In the genomic region with DNA sequence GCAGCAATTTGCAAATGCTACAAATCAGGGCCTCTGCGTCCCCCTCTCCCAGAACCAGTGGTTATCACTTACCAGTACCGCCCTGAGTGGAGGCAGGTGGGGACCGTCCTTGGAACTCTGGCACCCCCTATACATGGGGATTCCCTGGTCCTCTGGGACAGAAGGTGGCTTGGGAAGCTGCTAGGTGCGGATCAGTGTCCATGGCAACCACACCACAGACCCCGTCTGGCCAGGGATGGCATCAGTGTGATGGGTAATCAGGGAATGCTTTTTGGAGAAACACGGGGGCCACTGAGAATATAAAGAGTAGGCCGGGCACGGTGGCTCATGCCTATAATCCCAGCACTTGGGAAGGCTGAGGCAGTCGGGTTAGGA, we compare ENCODE assay signal across 15 cellular contexts.
A peak's percentile ranks its signal among the peaks of the same experiment; 100 is the strongest.
DNase-seq lines count a peak whose midpoint lies in the region; ATAC-seq and TF ChIP-seq lines count a peak whose summit lies in the region.
"Had no signal": no experiment of that assay in that cellular context is flagged by ENCODE, and none has a peak within 500 bp of the region (broad histone marks: within the 10 kb centered on the region; RNA-seq: fewer than 3 reads in every experiment).

No MANE protein-coding gene starts in this region.

- no peak overlapping the region for H3K9ac ChIP-seq in PC-3 (ENCODE audit: low read length)
- no peak overlapping the region for H3K9ac ChIP-seq in mesenchymal stem cell (ENCODE audit: low read length)
- H3K9ac ChIP-seq: KMS-11 had no signal

- CTCF ChIA-PET in PC-3 (lab: Charles Lee): interaction anchor here (1.0 to 1.3 kb wide), 2 partner anchors 40 to 199 kb away, joined by 3 read pairs; no protein-coding TSS in a partner anchor

- no peak overlapping the region for H4K8ac ChIP-seq in mesenchymal stem cell (ENCODE audit: low read length)

- no peak overlapping the region for H3K18ac ChIP-seq in mesenchymal stem cell (ENCODE audit: low read depth in 1 of 2, low read length in 2 of 2)

- no peak overlapping the region for H2BK120ac ChIP-seq in mesenchymal stem cell (ENCODE audit: low read depth, low read length)

- H3K4me3 ChIP-seq in PC-3 (ENCODE audit: low read length) (no peak overlapping the region), mesenchymal stem cell (ENCODE audit: insufficient read depth in 1 of 2, low read depth in 1 of 2, low read length in 2 of 2) (no peak overlapping the region), tibial artery (no peak overlapping the region)
- H3K4me3 ChIP-seq: MG63 had no signal

- H3K27me3 ChIP-seq in PC-3 (ENCODE audit: low read length) (no peaks in the 10 kb centered on the region), mesenchymal stem cell (ENCODE audit: control insufficient read depth in 1 of 2, insufficient read depth in 1 of 2, low read length in 2 of 2) (no peaks in the 10 kb centered on the region), tibial artery (no peaks in the 10 kb centered on the region)
- H3K27me3 ChIP-seq: MG63 had no signal

- H4K20me1 ChIP-seq in PC-3 (ENCODE audit: low read length): no peaks in the 10 kb centered on the region

- no peaks in the 10 kb centered on the region for H3K79me2 ChIP-seq in PC-3 (ENCODE audit: low read length)

- TF ChIP-seq CTCF in PC-3 (conservative IDR thresholded peaks at IDR 0.05; ENCODE audit: low read depth, low read length) (no peak), tibial artery (IDR thresholded peaks at IDR 0.05) (no peak)

- H4K91ac ChIP-seq in mesenchymal stem cell (ENCODE audit: low read length): peak overlapping the region; percentile 11

- H2BK15ac ChIP-seq in mesenchymal stem cell (ENCODE audit: low read depth, poor library complexity, severe bottlenecking): no peak overlapping the region

- ATAC-seq in left ventricle myocardium superior (no peak), PC-3 (no peak)

- H3K79me1 ChIP-seq in mesenchymal stem cell (replicated peaks; ENCODE audit: low read length, poor library complexity, severe bottlenecking): no peaks in the 10 kb centered on the region

- no peak overlapping the region for H2AK5ac ChIP-seq in mesenchymal stem cell (ENCODE audit: low read length, severe bottlenecking)

- peak overlapping the region; percentile 75 for H3K27ac ChIP-seq in PC-3 (ENCODE audit: low read length)
- no peak overlapping the region for H3K27ac ChIP-seq in mesenchymal stem cell (ENCODE audit: low read length, poor library complexity, severe bottlenecking)
- H3K27ac ChIP-seq in tibial artery: peak overlapping the region; percentile 85 to 87
- H3K27ac ChIP-seq: KMS-11 had no signal

- H3F3A ChIP-seq in PC-3 (ENCODE audit: low read length, unreplicated experiment): no peaks in the 10 kb centered on the region

- H3K4ac ChIP-seq in mesenchymal stem cell (ENCODE audit: low read depth in 1 of 2, low read length in 2 of 2): no peak overlapping the region

- H3K23ac ChIP-seq in mesenchymal stem cell (ENCODE audit: low read length in 2 of 2): no peak overlapping the region

- DNase-seq in left ventricle myocardium superior (peak; percentile 18), cardiac septum (ENCODE audit: low spot score) (no peak), PC-3 (no peak), mesenchymal stem cell (no peak), tibial artery (no peak), posterior vena cava (ENCODE audit: low spot score) (no peak)
- no peak for DNase-seq in activated effector memory CD4-positive, alpha-beta T cell treated with Interleukin-2 at 50 U/mL for 16 hours
- DNase-seq in activated CD8-positive, alpha-beta memory T cell treated with anti-CD3 and anti-CD28 coated beads, Interleukin-2, amount 50 U/mL, for 4 hours: no peak
- DNase-seq: CD8-positive, alpha-beta memory T cell; NCI-H1105; NCI-H187 treated with DMSO at 0.1 percent for 48 hours; NCI-H446 treated with DMSO at 0.1 percent for 48 hours; NCI-H748 treated with DMSO at 0.1 percent for 48 hours had no signal

- 92% methylated on average over 9 of the region's 9 CpGs for WGBS in mesenchymal stem cell

- intact Hi-C loops in left ventricle myocardium superior (cut with micrococcal nuclease) (no loop called here), cardiac septum (cut with DNase I) (loop anchor here (10.0 kb wide), 1 partner anchor 96 kb away; the partner anchor contains the start of gene RGS10), PC-3 (cut with micrococcal nuclease) (loop anchor here (5.0 kb wide), 1 partner anchor 252 kb away; no protein-coding TSS in a partner anchor), tibial artery (cut with DNase I; ENCODE audit: low total_unique reads) (no loop called here), posterior vena cava (cut with DNase I) (no loop called here)

- peak overlapping the region; percentile 81 for H3K4me2 ChIP-seq in PC-3 (ENCODE audit: low read length)
- no peak overlapping the region for H3K4me2 ChIP-seq in mesenchymal stem cell (ENCODE audit: low read length, poor library complexity, severe bottlenecking)
- H3K4me2 ChIP-seq: KMS-11 had no signal

- H2BK12ac ChIP-seq in mesenchymal stem cell (ENCODE audit: low read length in 2 of 2): peak overlapping the region in 1 of 2 experiments; percentile 60

- no peaks in the 10 kb centered on the region for H3K9me3 ChIP-seq in PC-3 (ENCODE audit: low read length)
- no peaks in the 10 kb centered on the region for H3K9me3 ChIP-seq in mesenchymal stem cell (ENCODE audit: control insufficient read depth, low read length)
- no peaks in the 10 kb centered on the region for H3K9me3 ChIP-seq in tibial artery
- H3K9me3 ChIP-seq: MG63 had no signal

- BruUV-seq in PC-3 (replicated peaks; lab: Mats Ljungman, UMichigan): no TSS peak

- POLR2A ChIA-PET in PC-3 (lab: Charles Lee; ENCODE audit: unreplicated experiment): no interaction called here

- no peaks in the 10 kb centered on the region for H3K9me2 ChIP-seq in PC-3 (replicated peaks; ENCODE audit: low read length)

- H3K14ac ChIP-seq in mesenchymal stem cell (ENCODE audit: low read length in 2 of 2): no peak overlapping the region

- peaks cover 23% of the 10 kb centered on the region for H3K4me1 ChIP-seq in PC-3 (ENCODE audit: insufficient read depth, low read length)
- peaks cover 36% of the 10 kb centered on the region for H3K4me1 ChIP-seq in mesenchymal stem cell (ENCODE audit: control insufficient read depth, insufficient read depth, low read depth, low read length)
- peaks cover 0 to 32% (median 20%) of the 10 kb centered on the region in 4 donors for H3K4me1 ChIP-seq in tibial artery

- no peak overlapping the region for H2BK5ac ChIP-seq in mesenchymal stem cell (ENCODE audit: low read depth, low read length, poor library complexity, severe bottlenecking)

- H2AFZ ChIP-seq in PC-3 (ENCODE audit: low read length) (no peak overlapping the region), mesenchymal stem cell (ENCODE audit: low read depth, low read length) (no peak overlapping the region)

- H3K36me3 ChIP-seq in PC-3 (ENCODE audit: low read depth, low read length) (no peaks in the 10 kb centered on the region), mesenchymal stem cell (ENCODE audit: control insufficient read depth in 1 of 2, insufficient read depth in 2 of 2, low read depth in 1 of 2, low read length in 2 of 2) (peaks cover 29 to 50% of the 10 kb centered on the region in 2 experiments), tibial artery (peaks cover 42 to 67% (median 65%) of the 10 kb centered on the region in 3 donors)
- H3K36me3 ChIP-seq: MG63 had no signal

Comparison
In these comparisons a context has a peak if more than half of its experiments do, and no peak if none do; other contexts are left out.
1. intact Hi-C loops: an anchor here in cardiac septum (10.0 kb wide) and PC-3 (5.0 kb wide); none called in left ventricle myocardium superior, tibial artery and posterior vena cava.